ENCODE assay signal across 33 cellular contexts in genomic region chr13:109884462-109884861, GRCh38.
"Had no signal": no experiment of that assay in that cellular context is flagged by ENCODE, and none has a peak within 500 bp of the region (broad histone marks: within the 10 kb centered on the region; RNA-seq: fewer than 3 reads in every experiment).

No MANE protein-coding gene starts in this region.

- H3K27ac ChIP-seq: body of pancreas, breast epithelium, PC-9, RWPE1, VCaP had no signal

- H3K4me1 ChIP-seq: body of pancreas, breast epithelium had no signal

- ATAC-seq: activated CD8-positive, alpha-beta memory T cell treated with anti-CD3 and anti-CD28 coated beads, Interleukin-2, amount 10 ng/mL, durations not matched to agents 7 days and 5 days; body of pancreas had no signal

- H3K4me3 ChIP-seq: body of pancreas, breast epithelium, PC-9 had no signal

- H3K27me3 ChIP-seq: body of pancreas, breast epithelium had no signal

- H2AFZ ChIP-seq: PC-9 had no signal

- H3K4me2 ChIP-seq: PC-9 had no signal

- DNase-seq: activated B cell treated with CpG ODN at 0.5 μM for 24 hours; activated CD4-positive, alpha-beta memory T cell treated with anti-CD3 and anti-CD28 coated beads for 36 hours; activated CD4-positive, alpha-beta T cell treated with anti-CD3 and anti-CD28 coated beads for 4 hours; activated CD4-positive, alpha-beta T cell treated with anti-CD3 and anti-CD28 coated beads, Interleukin-2, amount 50 U/mL, for 1 hour; activated CD4-positive, CD25-positive, alpha-beta regulatory T cell treated with anti-CD3 and anti-CD28 coated beads, Interleukin-2, amount 50 U/mL, for 72 hours; activated CD8-positive, alpha-beta memory T cell treated with anti-CD3 and anti-CD28 coated beads, Interleukin-2, amount 10 ng/mL, durations not matched to agents 7 days and 5 days; activated CD8-positive, alpha-beta memory T cell treated with anti-CD3 and anti-CD28 coated beads, Interleukin-2, amount 50 U/mL, for 48 hours; activated effector memory CD4-positive, alpha-beta T cell treated with Interleukin-2 at 50 U/mL for 16 hours; activated naive CD4-positive, alpha-beta T cell treated with anti-CD3 and anti-CD28 coated beads, Interleukin-2, amount 50 U/mL, for 16 hours; activated naive CD8-positive, alpha-beta T cell treated with anti-CD3 and anti-CD28 coated beads for 36 hours; activated T-cell treated with anti-CD3 and anti-CD28 coated beads, Interleukin-2, amount 50 U/mL, for 48 hours; amniotic stem cell; body of pancreas; cerebellar nuclear complex; Kasumi-1; KG1; MM.1S; MV-4-11; NCI-H1092; NCI-H1436 treated with DMSO at 0.1 percent for 48 hours; NCI-H1694 treated with DMSO at 0.1 percent for 48 hours; NCI-H2029; NCI-H345; NCI-H526; NCI-H748 treated with DMSO at 0.1 percent for 48 hours; PC-9; SW 1271; T-helper 1 cell; T-helper 2 cell; T-helper 9 cell had no signal

- H3K9me3 ChIP-seq: body of pancreas had no signal

- H3K36me3 ChIP-seq: breast epithelium had no signal
